In the genomic region with DNA sequence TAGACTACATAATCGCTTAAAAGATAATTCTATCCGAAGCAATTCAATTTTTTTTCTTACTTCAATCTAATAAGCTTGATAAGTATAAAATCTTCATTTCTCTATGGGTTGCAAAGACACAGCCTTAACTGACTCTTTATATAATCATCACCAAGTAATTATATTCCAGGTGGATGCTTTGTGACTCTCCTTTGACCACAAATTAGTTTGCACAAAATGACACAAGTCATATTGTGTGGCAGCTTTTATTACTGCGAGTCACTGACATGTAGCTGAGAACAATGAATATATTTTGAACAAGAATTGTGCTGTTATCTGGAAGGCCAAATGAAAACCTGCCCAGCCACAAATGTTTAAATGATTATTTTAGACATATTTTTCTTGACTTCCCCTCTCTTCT, we compare ENCODE assay signal across 20 cellular contexts.
DNase-seq lines count a peak whose midpoint lies in the region; ATAC-seq and TF ChIP-seq lines count a peak whose summit lies in the region.
"Had no signal": no experiment of that assay in that cellular context is flagged by ENCODE, and none has a peak within 500 bp of the region (broad histone marks: within the 10 kb centered on the region; RNA-seq: fewer than 3 reads in every experiment).

No MANE protein-coding gene starts in this region.

- peaks cover 0 to 3% of the 10 kb centered on the region in 2 donors for H3K9me3 ChIP-seq in left lung
- H3K9me3 ChIP-seq: MG63, Peyer's patch, SJCRH30 had no signal

- no peak overlapping the region for H3K4me3 ChIP-seq in left lung
- H3K4me3 ChIP-seq: MG63, Peyer's patch, SJCRH30 had no signal

- intact Hi-C loops in left lung (cut with DNase I): no loop called here

- H3K4me1 ChIP-seq in left lung: no peaks in the 10 kb centered on the region
- H3K4me1 ChIP-seq: Peyer's patch, SJCRH30 had no signal

- no peak for ATAC-seq in left lung

- H3K36me3 ChIP-seq in left lung: no peaks in the 10 kb centered on the region
- H3K36me3 ChIP-seq: MG63, Peyer's patch, SJCRH30 had no signal

- H3K27me3 ChIP-seq in left lung: no peaks in the 10 kb centered on the region
- H3K27me3 ChIP-seq: MG63, Peyer's patch, SJCRH30 had no signal

- no peak for TF ChIP-seq CTCF in left lung (IDR thresholded peaks at IDR 0.05)

- peak; percentile 65 for DNase-seq in COR-L47 (lab: John Stamatoyannopoulos, UW)
- peak; percentile 31 for DNase-seq in HT1080 (ENCODE audit: low read depth)
- DNase-seq in NCI-H2081 (lab: John Stamatoyannopoulos, UW): peak; percentile 22 to 82
- DNase-seq in SW480 (ENCODE audit: low spot score): peak; percentile 23
- DNase-seq in NCI-H2227 (lab: John Stamatoyannopoulos, UW; ENCODE audit: unreplicated experiment): no peak
- no peak for DNase-seq in stimulated activated CD4-positive, alpha-beta T cell treated with anti-CD3 and anti-CD28 coated beads, Interleukin-1b, Interleukin-23, amount 100 ng/mL, for 48 hours
- DNase-seq in left lung: no peak
- DNase-seq: Caco-2; CD4-positive, CD25-positive, alpha-beta regulatory T cell; DMS 273 treated with DMSO at 0.1 percent for 48 hours; DMS79 treated with DMSO at 0.1 percent for 48 hours; Kasumi-1; MG63; NCI-H1694; NCI-H2171 treated with DMSO at 0.1 percent for 48 hours; NCI-H446; NCI-H526 treated with DMSO at 0.1 percent for 48 hours; Peyer's patch; SJCRH30; T1000 had no signal

- H3K27ac ChIP-seq in left lung: no peak overlapping the region
- H3K27ac ChIP-seq: Peyer's patch, SJCRH30 had no signal

Comparison
In these comparisons a context has a peak if more than half of its experiments do, and no peak if none do; other contexts are left out.
1. DNase-seq: peak in COR-L47 (single experiment), HT1080 (single experiment), NCI-H2081 (2 of 2) and SW480 (single experiment); none in NCI-H2227 (single experiment), stimulated activated CD4-positive, alpha-beta T cell treated with anti-CD3 and anti-CD28 coated beads, Interleukin-1b, Interleukin-23, amount 100 ng/mL, for 48 hours (single experiment) and left lung (0 of 2).